10 cellular contexts compared by ENCODE assay signal in genomic region chr19:1913781-1914577, GRCh38.
"Had no signal": no experiment of that assay in that cellular context is flagged by ENCODE, and none has a peak within 500 bp of the region (broad histone marks: within the 10 kb centered on the region; RNA-seq: fewer than 3 reads in every experiment).

No MANE protein-coding gene starts in this region.

- H3K4me2 ChIP-seq: neural progenitor cell had no signal

- DNase-seq: activated CD4-positive, alpha-beta T cell treated with anti-CD3 and anti-CD28 coated beads, Interleukin-2, amount 50 U/mL, for 4 hours; activated effector memory CD4-positive, alpha-beta T cell treated with anti-CD3 and anti-CD28 coated beads, Interleukin-2, amount 50 U/mL, for 16 hours; activated T-cell treated with anti-CD3 and anti-CD28 coated beads, Interleukin-2, amount 50 U/mL, for 4 hours; amygdala; heart right ventricle; stomach had no signal

- H3K4me3 ChIP-seq: heart right ventricle, neural progenitor cell, prostate gland, stomach, vagina had no signal

- H3K9me3 ChIP-seq: heart right ventricle, prostate gland, stomach, vagina had no signal

- H3K27me3 ChIP-seq: heart right ventricle, neural progenitor cell, stomach, vagina had no signal

- H3K27ac ChIP-seq: heart right ventricle, neural progenitor cell, prostate gland, stomach, vagina had no signal

- H3K36me3 ChIP-seq: neural progenitor cell had no signal

- ATAC-seq: activated T-cell treated with anti-CD3 and anti-CD28 coated beads, Interleukin-2, amount 50 U/mL, for 4 hours; heart right ventricle had no signal

- H3K9ac ChIP-seq: neural progenitor cell had no signal

- H3K4me1 ChIP-seq: neural progenitor cell had no signal

- FAIRE-seq: frontal cortex had no signal

- H2AFZ ChIP-seq: neural progenitor cell had no signal
